ENCODE assay signal across 22 cellular contexts in the genomic region with DNA sequence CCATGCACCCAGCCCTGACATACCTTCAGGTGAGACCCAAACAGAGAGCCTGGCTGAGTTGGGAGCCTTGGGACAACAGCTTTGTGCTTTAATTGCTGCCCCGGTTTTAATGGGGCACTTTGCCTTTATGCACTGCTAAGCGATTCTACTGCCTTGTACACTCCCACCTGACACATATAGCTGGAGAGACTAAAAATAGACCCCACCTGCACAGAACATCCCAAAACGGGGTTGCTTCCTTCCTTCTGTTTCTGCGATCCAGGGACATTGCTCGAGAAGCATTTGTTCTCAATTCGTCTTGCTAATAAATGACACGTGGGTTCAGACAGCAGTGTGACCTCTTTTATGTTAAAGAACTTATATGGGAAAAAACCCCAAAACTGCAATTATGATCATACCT.
DNase-seq lines count a peak whose midpoint lies in the region; ATAC-seq, FAIRE-seq and TF ChIP-seq lines count a peak whose summit lies in the region.
"Had no signal": no experiment of that assay in that cellular context is flagged by ENCODE, and none has a peak within 500 bp of the region (broad histone marks: within the 10 kb centered on the region; RNA-seq: fewer than 3 reads in every experiment).

No MANE protein-coding gene starts in this region.

- no peak for TF ChIP-seq RAD21 in H1 (IDR thresholded peaks at IDR 0.05 in 1 of 2, conservative IDR thresholded peaks at IDR 0.05 in 1 of 2; ENCODE audit: low read depth in 2 of 2, low read length in 2 of 2)

- FAIRE-seq in H1 (lab: Jason Lieb, UNC), result no peak
- FAIRE-seq: A549, D721Med, GM12878, GM12892, GM18507 had no signal

- no peaks in the 10 kb centered on the region for H4K20me1 ChIP-seq in H1 (replicated peaks in 1 of 2; ENCODE audit: control insufficient read depth in 1 of 2, insufficient read depth in 2 of 2, low read length in 2 of 2)
- H4K20me1 ChIP-seq: BLaER1 treated with 17β-estradiol and CSF1 and Interleukin-3, amounts not matched to agents 10 nM and 100 nM had no signal

- H3K18ac ChIP-seq in H1 (ENCODE audit: extremely low read depth, low read length) (no peak overlapping the region), neuronal stem cell (ENCODE audit: low read length) (no peak overlapping the region)

- no peak overlapping the region for H4K5ac ChIP-seq in H1 (ENCODE audit: insufficient read length, low read depth, low read length)

- in situ Hi-C loops in G401 (cut with HindIII; ENCODE audit: low sequenced_read_pairs), result no loop called here

- H3K14ac ChIP-seq in H1 (ENCODE audit: insufficient read length) (no peak overlapping the region), neuronal stem cell (ENCODE audit: low read length) (no peak overlapping the region)

- TF ChIP-seq CTCF in H1 (IDR thresholded peaks at IDR 0.05; ENCODE audit: control extremely low read depth in 1 of 3, insufficient read depth in 1 of 3, low read depth in 1 of 3, low read length in 3 of 3), result no peak

- no peak overlapping the region for H2AK5ac ChIP-seq in H1 (ENCODE audit: low read depth, low read length)
- no peak overlapping the region for H2AK5ac ChIP-seq in neuronal stem cell (ENCODE audit: low read depth, low read length)

- CTCF ChIA-PET in H1 (lab: Charles Lee; ENCODE audit: partially characterized antibody), result interaction anchor here (1.0 kb wide), 1 partner anchor 26 kb away, joined by 3 read pairs; no protein-coding TSS in a partner anchor
- CTCF ChIA-PET in HEK293T (lab: Yijun Ruan, JAX), result no interaction called here

- no peaks in the 10 kb centered on the region for H3K36me3 ChIP-seq in H1 (ENCODE audit: control insufficient read depth in 2 of 4, insufficient read depth in 4 of 4, low read length in 3 of 4)
- no peaks in the 10 kb centered on the region for H3K36me3 ChIP-seq in neuronal stem cell (replicated peaks in 1 of 2; ENCODE audit: control insufficient read depth in 2 of 2, insufficient read depth in 2 of 2, low read length in 2 of 2)
- H3K36me3 ChIP-seq: BLaER1 treated with 17β-estradiol and CSF1 and Interleukin-3, amounts not matched to agents 10 nM and 100 nM had no signal

- H3K27me3 ChIP-seq in H1 (replicated peaks in 1 of 4; ENCODE audit: control insufficient read depth in 3 of 4, extremely low read depth in 1 of 4, insufficient read depth in 3 of 4, low read length in 3 of 4) (no peaks in the 10 kb centered on the region), neuronal stem cell (ENCODE audit: control insufficient read depth in 3 of 3, insufficient read depth in 3 of 3, low read depth in 1 of 3, low read length in 3 of 3) (no peaks in the 10 kb centered on the region)
- H3K27me3 ChIP-seq: BLaER1 treated with 17β-estradiol and CSF1 and Interleukin-3, amounts not matched to agents 10 nM and 100 nM had no signal

- H3K9me3 ChIP-seq in H1 (ENCODE audit: insufficient read depth in 2 of 2, low read depth in 1 of 2, low read length in 1 of 2) (peaks cover 3% of the 10 kb centered on the region in 2 experiments; a peak in 1 of 4 replicates), neuronal stem cell (replicated peaks in 1 of 2; ENCODE audit: control insufficient read depth in 2 of 2, insufficient read depth in 1 of 2, low read depth in 1 of 2, low read length in 2 of 2) (no peaks in the 10 kb centered on the region)
- H3K9me3 ChIP-seq: A549 had no signal

- H3K27ac ChIP-seq in H1 (ENCODE audit: low read depth, low read length) (no peak overlapping the region), neuronal stem cell (replicated peaks; ENCODE audit: low read length) (no peak overlapping the region)
- H3K27ac ChIP-seq: 22Rv1; A549; BLaER1 treated with 17β-estradiol and CSF1 and Interleukin-3, amounts not matched to agents 10 nM and 100 nM; C4-2B had no signal

- no peak overlapping the region for H2BK120ac ChIP-seq in H1 (replicated peaks; ENCODE audit: low read depth, low read length)
- H2BK120ac ChIP-seq in neuronal stem cell (ENCODE audit: low read depth, low read length), result no peak overlapping the region

- H3K79me2 ChIP-seq in H1 (ENCODE audit: control insufficient read depth in 1 of 2, insufficient read depth in 2 of 2, low read length in 2 of 2), result no peaks in the 10 kb centered on the region

- H3K23me2 ChIP-seq in H1 (ENCODE audit: low read depth, low read length), result no peaks in the 10 kb centered on the region

- H3K4me1 ChIP-seq in H1 (replicated peaks in 1 of 4; ENCODE audit: control insufficient read depth in 3 of 4, insufficient read depth in 4 of 4, low read length in 3 of 4), result no peaks in the 10 kb centered on the region
- no peaks in the 10 kb centered on the region for H3K4me1 ChIP-seq in neuronal stem cell (ENCODE audit: control insufficient read depth in 2 of 2, insufficient read depth in 1 of 2, low read depth in 1 of 2, low read length in 2 of 2)
- H3K4me1 ChIP-seq: A549; BLaER1 treated with 17β-estradiol and CSF1 and Interleukin-3, amounts not matched to agents 10 nM and 100 nM; Caco-2 had no signal

- DNase-seq in G401 (ENCODE audit: low spot score) (peak; percentile 55), H1 (ENCODE audit: low read depth in 1 of 2, low spot score in 2 of 2) (no peak), neuronal stem cell (ENCODE audit: low spot score) (no peak), putamen (ENCODE audit: low spot score) (peak; percentile 73), HCEC 1CT (no peak), HEK293T (ENCODE audit: extremely low spot score) (no peak)
- DNase-seq: AML-193; Caco-2; Calu3; CD4-positive, alpha-beta T cell; CD8-positive, alpha-beta T cell; DMS79 treated with DMSO at 0.1 percent for 48 hours; GDM1 had no signal

- H2AFZ ChIP-seq in H1 (ENCODE audit: low read length), result no peak overlapping the region
- no peak overlapping the region for H2AFZ ChIP-seq in neuronal stem cell (ENCODE audit: low read length)

- TF ChIP-seq POLR2A in H1 (IDR thresholded peaks at IDR 0.05; ENCODE audit: control extremely low read depth in 1 of 2, low read depth in 2 of 2, low read length in 2 of 2), result no peak

- peak overlapping the region; percentile 30 for H3K56ac ChIP-seq in H1 (replicated peaks; ENCODE audit: insufficient read length, low read depth, low read length)

- H4K91ac ChIP-seq in H1 (replicated peaks; ENCODE audit: insufficient read length, low read length) (no peak overlapping the region), neuronal stem cell (ENCODE audit: low read depth, low read length, poor library complexity) (no peak overlapping the region)

- no peak overlapping the region for H2BK12ac ChIP-seq in H1 (ENCODE audit: low read depth, low read length)
- H2BK12ac ChIP-seq in neuronal stem cell (ENCODE audit: low read length), result no peak overlapping the region

- no peak overlapping the region for H3K9ac ChIP-seq in H1 (replicated peaks in 1 of 4; ENCODE audit: extremely low read depth in 1 of 4, low read depth in 3 of 4, low read length in 3 of 4)
- no peak overlapping the region for H3K9ac ChIP-seq in neuronal stem cell (ENCODE audit: low read depth, low read length, poor library complexity)
- H3K9ac ChIP-seq: BLaER1 treated with 17β-estradiol and CSF1 and Interleukin-3, amounts not matched to agents 10 nM and 100 nM had no signal

- H3K4me2 ChIP-seq in H1 (ENCODE audit: insufficient read depth in 1 of 2, low read depth in 2 of 2, low read length in 2 of 2) (no peak overlapping the region), neuronal stem cell (ENCODE audit: insufficient read depth, low read length, poor library complexity, severe bottlenecking) (no peak overlapping the region)
- H3K4me2 ChIP-seq: A549; BLaER1 treated with 17β-estradiol and CSF1 and Interleukin-3, amounts not matched to agents 10 nM and 100 nM had no signal

- H3K23ac ChIP-seq in H1 (ENCODE audit: insufficient read length), result no peak overlapping the region
- no peak overlapping the region for H3K23ac ChIP-seq in neuronal stem cell (ENCODE audit: low read depth, low read length, poor library complexity)

- no peak overlapping the region for H3K4ac ChIP-seq in H1 (replicated peaks; ENCODE audit: insufficient read length, low read depth, low read length)
- no peak overlapping the region for H3K4ac ChIP-seq in neuronal stem cell (ENCODE audit: low read length)

- 94% methylated on average over 7 of the region's 7 CpGs; no CpG with 5 or more reads in 1 of the 2 experiments for WGBS in H1 (ENCODE audit: extremely low coverage in 1 of 2, insufficient coverage in 1 of 2, insufficient read length in 1 of 2, insufficient replicate concordance in 2 of 2, low coverage in 1 of 2, low lambda C conversion rate in 2 of 2, missing lambda C conversion rate in 1 of 2), 2 experiments
- no CpG with 5 or more reads among the region's 7 CpGs for WGBS in neuronal stem cell (ENCODE audit: extremely low coverage in 2 of 2, insufficient read length in 2 of 2, insufficient replicate concordance in 1 of 2), 2 donors

- ATAC-seq in HG02970 (IDR thresholded peaks at IDR 0.05; ENCODE audit: low FRiP score, unreplicated experiment), result no peak
- ATAC-seq: A549; CD8-positive, alpha-beta T cell; GM12878 had no signal

- no peak overlapping the region for H2BK5ac ChIP-seq in H1 (ENCODE audit: low read depth, low read length)
- H2BK5ac ChIP-seq in neuronal stem cell (ENCODE audit: low read length), result no peak overlapping the region

- H4K8ac ChIP-seq in H1 (ENCODE audit: extremely low read depth, insufficient read depth, low read length) (no peak overlapping the region), neuronal stem cell (ENCODE audit: low read depth, low read length) (no peak overlapping the region)

- H3K79me1 ChIP-seq in H1 (ENCODE audit: low read depth, low read length), result no peaks in the 10 kb centered on the region
- no peaks in the 10 kb centered on the region for H3K79me1 ChIP-seq in neuronal stem cell (ENCODE audit: low read depth, low read length)

- POLR2A ChIA-PET in H1 (lab: Charles Lee; ENCODE audit: partially characterized antibody) (no interaction called here), HEK293T (lab: Yijun Ruan, JAX) (no interaction called here)

- H2BK20ac ChIP-seq in H1 (ENCODE audit: low read length), result no peak overlapping the region

- no peak for TF ChIP-seq EP300 in H1 (IDR thresholded peaks at IDR 0.05; ENCODE audit: borderline replicate concordance in 1 of 2, low read depth in 2 of 2, low read length in 2 of 2)

- H2BK15ac ChIP-seq in H1 (ENCODE audit: low read length) (no peak overlapping the region), neuronal stem cell (ENCODE audit: low read length) (peak overlapping the region; percentile 81)

- H3K4me3 ChIP-seq in H1 (ENCODE audit: extremely low read depth in 1 of 4, insufficient read depth in 2 of 4, low read depth in 3 of 4, low read length in 4 of 4) (no peak overlapping the region), neuronal stem cell (ENCODE audit: low read length in 2 of 2) (no peak overlapping the region)
- H3K4me3 ChIP-seq: A549; BLaER1 treated with 17β-estradiol and CSF1 and Interleukin-3, amounts not matched to agents 10 nM and 100 nM; GM12878 had no signal

TF ChIP-seq in H1, 55 proteins besides CTCF, POLR2A, EP300 and RAD21 (continues in another document):
- TF ChIP-seq TCF12 (IDR thresholded peaks at IDR 0.05; ENCODE audit: low read depth, low read length) (no peak), JUN (IDR thresholded peaks at IDR 0.05; ENCODE audit: low read depth, low read length) (no peak), MAFK (IDR thresholded peaks at IDR 0.05; ENCODE audit: low read depth, low read length) (no peak)

TF ChIP-seq in HEK293T, 16 proteins besides CTCF, POLR2A, EP300 and RAD21 (continues in another document):
- no peak for TF ChIP-seq FOXK2 (IDR thresholded peaks at IDR 0.05)
- no peak for TF ChIP-seq SP1 (IDR thresholded peaks at IDR 0.05)
- no peak for TF ChIP-seq TARDBP (IDR thresholded peaks at IDR 0.05)
- TF ChIP-seq ZNF384 (IDR thresholded peaks at IDR 0.05), result no peak

Comparison
In these comparisons a context has a peak if more than half of its experiments do, and no peak if none do; other contexts are left out.
1. DNase-seq: peak in G401 (single experiment) and putamen (single experiment); none in H1 (0 of 2), neuronal stem cell (single experiment), HCEC 1CT (single experiment) and HEK293T (single experiment).